Comparison of ENCODE assay signal across 8 cellular contexts in genomic region chr6:116111552-116112528, GRCh38. TPM values are rescaled to one million over a fixed set of nuclear protein-coding genes. Genes with fewer than 3 reads are reported as not detected.
DNase-seq lines count a peak whose midpoint lies in the region; ATAC-seq lines count a peak whose summit lies in the region.

No MANE protein-coding gene starts in this region.

- peak overlapping the region in 1 of 2 donors; percentile 23 for H3K27ac Mint-ChIP-seq in stimulated activated naive CD8-positive, alpha-beta T cell treated with anti-CD3 and anti-CD28 coated beads, Interleukin-15, amount 100 ng/mL, for 72 hours

- H3K27me3 Mint-ChIP-seq in stimulated activated naive CD8-positive, alpha-beta T cell treated with anti-CD3 and anti-CD28 coated beads, Interleukin-15, amount 100 ng/mL, for 72 hours = no peaks in the 10 kb centered on the region

- H3K4me3 Mint-ChIP-seq in stimulated activated naive CD8-positive, alpha-beta T cell treated with anti-CD3 and anti-CD28 coated beads, Interleukin-15, amount 100 ng/mL, for 72 hours = no peak overlapping the region

- DNase-seq in NCI-H1417 (lab: John Stamatoyannopoulos, UW) = peak in 2 of 3 experiments; percentile 7 to 33
- no peak for DNase-seq in NCI-H1417 treated with DMSO at 0.1 percent for 48 hours (lab: John Stamatoyannopoulos, UW)
- peak; percentile 36 for DNase-seq in RPMI7951 (ENCODE audit: low read depth)
- peak; percentile 26 for DNase-seq in fibroblast of the conjunctiva (ENCODE audit: low read depth)
- no peak for DNase-seq in stimulated activated naive CD8-positive, alpha-beta T cell treated with anti-CD3 and anti-CD28 coated beads, Interleukin-15, amount 100 ng/mL, for 72 hours
- DNase-seq in effector CD8-positive, alpha-beta T cell (lab: John Stamatoyannopoulos, UW) = no peak

- no peaks in the 10 kb centered on the region for H3K4me1 Mint-ChIP-seq in stimulated activated naive CD8-positive, alpha-beta T cell treated with anti-CD3 and anti-CD28 coated beads, Interleukin-15, amount 100 ng/mL, for 72 hours

- ATAC-seq in GM19023 (IDR thresholded peaks at IDR 0.05; ENCODE audit: unreplicated experiment) (peak; percentile 75), HG03196 (IDR thresholded peaks at IDR 0.05; ENCODE audit: unreplicated experiment) (peak; percentile 68)
- ATAC-seq in stimulated activated naive CD8-positive, alpha-beta T cell treated with anti-CD3 and anti-CD28 coated beads, Interleukin-15, amount 100 ng/mL, for 72 hours = peak; percentile 48

- H3K9me3 Mint-ChIP-seq in stimulated activated naive CD8-positive, alpha-beta T cell treated with anti-CD3 and anti-CD28 coated beads, Interleukin-15, amount 100 ng/mL, for 72 hours = no peaks in the 10 kb centered on the region

RNA-seq across cellular contexts. Expression of gene NT5DC1, which starts 11.2 kb away (rescaled TPM):
- 13.4 and 14.3 TPM in 2 replicates for total RNA-seq in RPMI7951 (2014; rRNA removed; shearing (Covaris generic))

RNA-seq across cellular contexts. Expression of gene COL10A1, which starts 14.1 kb away (rescaled TPM):
- total RNA-seq in RPMI7951 (2014; rRNA removed; shearing (Covaris generic)) = 72.6 and 96.8 TPM in 2 replicates

RNA-seq across cellular contexts. Expression of gene FRK, which starts 51.1 kb away (rescaled TPM):
- 1.7 and 1.8 TPM in 2 replicates for total RNA-seq in RPMI7951 (2014; rRNA removed; shearing (Covaris generic))

Comparison
In these comparisons a context has a peak if more than half of its experiments do, and no peak if none do; other contexts are left out.
1. DNase-seq: peak in NCI-H1417 (2 of 3), RPMI7951 (single experiment) and fibroblast of the conjunctiva (single experiment); none in NCI-H1417 treated with DMSO at 0.1 percent for 48 hours (single experiment), stimulated activated naive CD8-positive, alpha-beta T cell treated with anti-CD3 and anti-CD28 coated beads, Interleukin-15, amount 100 ng/mL, for 72 hours (0 of 2) and effector CD8-positive, alpha-beta T cell (single experiment).
2. Peak in every context shown above with its lines, with median percentiles within 50 percentile points of each other: ATAC-seq.